Comparison of ENCODE assay signal across 7 cellular contexts in genomic region chr12:57090924-57091632, GRCh38. TPM values are rescaled to one million over a fixed set of nuclear protein-coding genes. Genes with fewer than 3 reads are reported as not detected.
DNase-seq lines count a peak whose midpoint lies in the region; TF ChIP-seq lines count a peak whose summit lies in the region.
"Had no signal": no experiment of that assay in that cellular context is flagged by ENCODE, and none has a peak within 500 bp of the region (broad histone marks: within the 10 kb centered on the region; RNA-seq: fewer than 3 reads in every experiment).

No MANE protein-coding gene starts in this region.

- H3K79me2 ChIP-seq in MM.1S (ENCODE audit: low read length) = no peaks in the 10 kb centered on the region

- no peaks in the 10 kb centered on the region for H4K20me1 ChIP-seq in MM.1S (ENCODE audit: insufficient read depth, low read length)

- DNase-seq in left ventricle myocardium inferior = no peak
- DNase-seq in cardiac septum (ENCODE audit: low spot score) = no peak
- DNase-seq in uterus = no peak
- DNase-seq in MM.1S = no peak
- DNase-seq in NCI-H69 (lab: John Stamatoyannopoulos, UW) = no peak

- H3K9ac ChIP-seq in iPS-15b (ENCODE audit: low read depth, low read length) (no peak overlapping the region), MM.1S (ENCODE audit: low read length) (no peak overlapping the region)

- H3K4me2 ChIP-seq in MM.1S (ENCODE audit: low read depth, low read length) = no peak overlapping the region

- H3K36me3 ChIP-seq in left ventricle myocardium inferior (peaks cover 47% of the 10 kb centered on the region), iPS-15b (ENCODE audit: control insufficient read depth, insufficient read depth, low read length) (peaks cover 37% of the 10 kb centered on the region), uterus (no peaks in the 10 kb centered on the region), MM.1S (replicated peaks; ENCODE audit: insufficient read depth, low read length) (no peaks in the 10 kb centered on the region)

- no peak overlapping the region for H2AFZ ChIP-seq in MM.1S (ENCODE audit: low read length)

- H3K4me3 ChIP-seq in left ventricle myocardium inferior (peak overlapping the region; percentile 95), iPS-15b (ENCODE audit: low read depth, low read length) (peak overlapping the region; percentile 30), uterus (peak overlapping the region; percentile 73 to 89), MM.1S (ENCODE audit: low read length) (no peak overlapping the region)

- TF ChIP-seq CTCF in left ventricle myocardium inferior (IDR thresholded peaks at IDR 0.05; ENCODE audit: borderline replicate concordance) (peak; percentile 8), uterus (IDR thresholded peaks at IDR 0.05) (no peak), MM.1S (IDR thresholded peaks at IDR 0.05; ENCODE audit: low read length) (no peak)

- H3K27ac ChIP-seq in left ventricle myocardium inferior (replicated peaks) = peak overlapping the region; percentile 100
- peak overlapping the region; percentile 96 to 99 for H3K27ac ChIP-seq in uterus
- no peak overlapping the region for H3K27ac ChIP-seq in MM.1S (ENCODE audit: low read length)
- H3K27ac ChIP-seq: SJCRH30 had no signal

- H3K9me3 ChIP-seq in left ventricle myocardium inferior (replicated peaks) (no peaks in the 10 kb centered on the region), iPS-15b (ENCODE audit: control insufficient read depth, insufficient read depth, low read length) (no peaks in the 10 kb centered on the region), uterus (no peaks in the 10 kb centered on the region), MM.1S (replicated peaks; ENCODE audit: insufficient read depth, low read length) (no peaks in the 10 kb centered on the region)
- H3K9me3 ChIP-seq: SJCRH30 had no signal

- H3K4me1 ChIP-seq in left ventricle myocardium inferior = peaks cover 84% of the 10 kb centered on the region
- peaks cover 12% of the 10 kb centered on the region for H3K4me1 ChIP-seq in iPS-15b (ENCODE audit: control insufficient read depth, insufficient read depth, low read length)
- H3K4me1 ChIP-seq in uterus = peaks cover 22 to 39% of the 10 kb centered on the region in 2 donors
- H3K4me1 ChIP-seq in MM.1S (ENCODE audit: low read length) = peaks cover 1% of the 10 kb centered on the region; the same call in 1 of the 2 replicates

- H3K27me3 ChIP-seq in left ventricle myocardium inferior (ENCODE audit: low read depth) (no peaks in the 10 kb centered on the region), iPS-15b (ENCODE audit: control insufficient read depth, insufficient read depth, low read length) (no peaks in the 10 kb centered on the region), uterus (no peaks in the 10 kb centered on the region), MM.1S (replicated peaks; ENCODE audit: insufficient read depth, low read length) (no peaks in the 10 kb centered on the region)
- H3K27me3 ChIP-seq: SJCRH30 had no signal

- peaks cover 19% of the 10 kb centered on the region for H3F3A ChIP-seq in MM.1S (ENCODE audit: insufficient read depth, low read length)

- TF ChIP-seq POLR2A in uterus (IDR thresholded peaks at IDR 0.05) = no peak

- H3K9me2 ChIP-seq in MM.1S (replicated peaks; ENCODE audit: insufficient read depth, low read length) = no peaks in the 10 kb centered on the region

- intact Hi-C loops in left ventricle myocardium inferior (cut with micrococcal nuclease) = no loop called here
- intact Hi-C loops in cardiac septum (cut with DNase I) = no loop called here
- intact Hi-C loops in uterus (cut with DNase I; ENCODE audit: low total_unique reads) = no loop called here

RNA-seq across cellular contexts. Expression of gene NAB2, which starts 2.2 kb away (rescaled TPM):
- 10.1 TPM for total RNA-seq in left ventricle myocardium inferior
- 37.9 TPM for total RNA-seq in cardiac septum
- 10 to 100 TPM in 3 of 4 donors, 1 to 10 TPM in 1; 9.1 to 85.8 (median 33.9) TPM for total RNA-seq in uterus

RNA-seq across cellular contexts. Expression of gene NEMP1, which starts 12.5 kb away (rescaled TPM):
- total RNA-seq in left ventricle myocardium inferior = 3.3 TPM
- total RNA-seq in cardiac septum = 2.4 TPM
- 10 to 100 TPM in 2 of 4 donors, 1 to 10 TPM in 2; 1.5 to 18.0 (median 9.9) TPM for total RNA-seq in uterus

RNA-seq across cellular contexts. Expression of gene STAT6, which starts 20.1 kb away (rescaled TPM):
- total RNA-seq in left ventricle myocardium inferior (46.2 TPM), cardiac septum (42.1 TPM), uterus (100 to 1,000 TPM in 2 of 4 donors, 10 to 100 TPM in 2; 62.5 to 242 (median 94.3) TPM)

RNA-seq across cellular contexts. Expression of gene LRP1, which starts 37.2 kb away (rescaled TPM):
- total RNA-seq in left ventricle myocardium inferior = 61.0 TPM
- 103 TPM for total RNA-seq in cardiac septum
- total RNA-seq in uterus = 100 to 1,000 TPM; 164 to 507 (median 318) TPM

RNA-seq across cellular contexts. Expression of gene MYO1A, which starts 41.1 kb away (rescaled TPM):
- total RNA-seq in left ventricle myocardium inferior (not detected), cardiac septum (0.11 TPM), uterus (1 to 10 TPM in 1 of 4 donors, under 1 TPM in 1, not detected in 2; 0.59 to 1.3 TPM)
